ENCODE assay signal across 25 cellular contexts in genomic region chr4:5474756-5475155, GRCh38.
DNase-seq lines count a peak whose midpoint lies in the region; TF ChIP-seq lines count a peak whose summit lies in the region.
"Had no signal": no experiment of that assay in that cellular context is flagged by ENCODE, and none has a peak within 500 bp of the region (broad histone marks: within the 10 kb centered on the region; RNA-seq: fewer than 3 reads in every experiment).

No MANE protein-coding gene starts in this region.

- TF ChIP-seq CTCF in choroid plexus epithelial cell (conservative IDR thresholded peaks at IDR 0.05; ENCODE audit: low read depth, low read length), result no peak

- H3K79me2 ChIP-seq in mesendoderm (ENCODE audit: control insufficient read depth, insufficient read depth, low read length), result no peaks in the 10 kb centered on the region

- H3K4me1 ChIP-seq in mesendoderm (ENCODE audit: control insufficient read depth, low read depth, low read length), result no peaks in the 10 kb centered on the region
- H3K4me1 ChIP-seq: gastroesophageal sphincter, prostate gland, tibial nerve had no signal

- no peak overlapping the region for H2BK15ac ChIP-seq in mesendoderm (replicated peaks; ENCODE audit: low read depth)

- no peak overlapping the region for H3K4me2 ChIP-seq in mesendoderm (ENCODE audit: low read length)

- no peak overlapping the region for H4K5ac ChIP-seq in mesendoderm (ENCODE audit: low read length)

- no peak overlapping the region for H3K9ac ChIP-seq in mesendoderm (ENCODE audit: low read length)

- WGBS in mesendoderm (ENCODE audit: extremely low coverage, insufficient coverage, low lambda C conversion rate), result no CpG with 5 or more reads among the region's 9 CpGs

- H3K56ac ChIP-seq in mesendoderm (ENCODE audit: low read length), result no peak overlapping the region

- no peaks in the 10 kb centered on the region for H3K36me3 ChIP-seq in mesendoderm (ENCODE audit: control insufficient read depth, insufficient read depth, low read length)
- H3K36me3 ChIP-seq: cardiac muscle cell, gastroesophageal sphincter, prostate gland had no signal

- no peaks in the 10 kb centered on the region for H3K27me3 ChIP-seq in mesendoderm (ENCODE audit: insufficient read depth, low read length, poor library complexity)
- H3K27me3 ChIP-seq: cardiac muscle cell, dorsolateral prefrontal cortex, gastroesophageal sphincter, tibial nerve had no signal

- no peak overlapping the region for H2BK5ac ChIP-seq in mesendoderm (ENCODE audit: low read length)

- H3K4ac ChIP-seq in mesendoderm (ENCODE audit: low read depth, low read length), result no peak overlapping the region

- H2AK5ac ChIP-seq in mesendoderm (ENCODE audit: low read length), result no peak overlapping the region

- H2BK120ac ChIP-seq in mesendoderm (ENCODE audit: low read depth, low read length), result no peak overlapping the region

- no peak overlapping the region for H3K23ac ChIP-seq in mesendoderm (ENCODE audit: low read length)

- H3K79me1 ChIP-seq in mesendoderm (ENCODE audit: low read length), result no peaks in the 10 kb centered on the region

- peak; percentile 70 for DNase-seq in EL
- DNase-seq in NCI-H226, result peak; percentile 89
- peak; percentile 80 for DNase-seq in choroid plexus epithelial cell (ENCODE audit: low read depth)
- peak; percentile 59 for DNase-seq in mesendoderm
- no peak for DNase-seq in ureter (ENCODE audit: low spot score)
- no peak for DNase-seq in NK-92 (lab: John Stamatoyannopoulos, UW; ENCODE audit: unreplicated experiment)
- DNase-seq in activated T-cell treated with anti-CD3 and anti-CD28 coated beads for 4 hours, result no peak
- DNase-seq in posterior vena cava (ENCODE audit: low spot score), result no peak
- DNase-seq: activated CD4-positive, alpha-beta T cell treated with anti-CD3 and anti-CD28 coated beads for 48 hours; activated CD8-positive, alpha-beta memory T cell treated with anti-CD3 and anti-CD28 coated beads, Interleukin-2, amount 10 ng/mL, durations not matched to agents 7 days and 5 days; activated naive CD8-positive, alpha-beta T cell treated with anti-CD3 and anti-CD28 coated beads for 36 hours; AML-193; DMS79 treated with DMSO at 0.1 percent for 48 hours; dorsolateral prefrontal cortex; H9; left colon; midbrain; NCI-H1092 treated with DMSO at 0.1 percent for 48 hours; NCI-H524; stimulated activated CD4-positive, alpha-beta T cell treated with anti-CD3 and anti-CD28 coated beads, Interleukin-4, amount 100 ng/mL, for 1 hour; SW 1271 had no signal

- H3K18ac ChIP-seq in mesendoderm (ENCODE audit: low read length), result no peak overlapping the region

- intact Hi-C loops in posterior vena cava (cut with DNase I), result no loop called here

- H3K4me3 ChIP-seq in choroid plexus epithelial cell (ENCODE audit: low read depth, low read length) (no peak overlapping the region), mesendoderm (ENCODE audit: low read length) (no peak overlapping the region)
- H3K4me3 ChIP-seq: cardiac muscle cell, dorsolateral prefrontal cortex, gastroesophageal sphincter, prostate gland, tibial nerve had no signal

- no peak overlapping the region for H4K8ac ChIP-seq in mesendoderm (ENCODE audit: low read depth, low read length)

- no peak overlapping the region for H3K27ac ChIP-seq in mesendoderm (ENCODE audit: low read depth, low read length)
- H3K27ac ChIP-seq: cardiac muscle cell, dorsolateral prefrontal cortex, gastroesophageal sphincter, prostate gland, tibial nerve had no signal

Comparison
In these comparisons a context has a peak if more than half of its experiments do, and no peak if none do; other contexts are left out.
1. DNase-seq: peak in EL (single experiment), NCI-H226 (single experiment), choroid plexus epithelial cell (single experiment) and mesendoderm (single experiment); none in ureter (single experiment), NK-92 (single experiment), activated T-cell treated with anti-CD3 and anti-CD28 coated beads for 4 hours (single experiment) and posterior vena cava (single experiment).